Comparison of ENCODE assay signal across 8 cellular contexts in the genomic region with DNA sequence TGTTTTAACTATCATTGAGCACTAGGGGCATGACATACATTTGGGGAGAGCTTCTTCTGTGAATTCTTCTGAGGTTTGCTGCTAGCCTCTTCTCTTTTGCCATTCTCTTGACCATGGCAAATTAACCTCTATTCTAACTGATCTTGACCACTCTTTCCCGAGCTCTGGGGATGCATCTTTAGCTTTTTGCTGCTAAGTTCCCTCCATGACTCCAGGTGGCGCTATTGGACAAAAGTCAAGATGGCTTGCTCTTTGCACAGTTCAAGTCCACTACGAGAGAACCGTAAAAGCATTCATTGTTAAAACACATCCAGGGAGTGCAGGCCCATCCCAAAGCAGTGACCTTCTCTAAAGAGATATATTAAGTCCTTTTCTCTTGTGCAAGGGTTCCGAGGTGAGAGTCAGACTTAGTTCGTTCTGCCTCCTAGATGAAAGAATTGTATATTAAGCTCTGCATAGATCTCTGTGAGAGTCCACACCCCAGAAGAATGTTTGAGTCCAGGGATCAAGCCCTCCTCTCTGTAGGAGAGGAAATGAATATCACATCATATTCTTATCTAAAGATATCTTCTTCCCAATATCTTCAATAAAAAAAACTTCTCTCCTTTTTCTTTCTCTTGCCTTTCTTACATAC.
DNase-seq lines count a peak whose midpoint lies in the region; ATAC-seq lines count a peak whose summit lies in the region.

No MANE protein-coding gene starts in this region.

- ATAC-seq in HG03159 (IDR thresholded peaks at IDR 0.05; ENCODE audit: unreplicated experiment) (peak; percentile 61), GM19023 (IDR thresholded peaks at IDR 0.05; ENCODE audit: unreplicated experiment) (no peak)

- in situ Hi-C loops in G401 (cut with HindIII; ENCODE audit: low sequenced_read_pairs) = no loop called here

- DNase-seq in G401 (ENCODE audit: low spot score) (peak; percentile 67), NCI-H345 treated with DMSO at 0.1 percent for 48 hours (lab: John Stamatoyannopoulos, UW; ENCODE audit: unreplicated experiment) (peak; percentile 41), amygdala (lab: John Stamatoyannopoulos, UW) (peak in 33 of 56 donors; percentile 0 to 77 (median 15)), kidney glomerular epithelial cell (lab: John Stamatoyannopoulos, UW) (peak; percentile 75), T-helper 9 cell (no peak), GM19240 (ENCODE audit: insufficient read length, low spot score) (no peak)

Comparison
In these comparisons a context has a peak if more than half of its experiments do, and no peak if none do; other contexts are left out.
1. DNase-seq: peak in G401 (single experiment), NCI-H345 treated with DMSO at 0.1 percent for 48 hours (single experiment), amygdala (33 of 56) and kidney glomerular epithelial cell (single experiment); none in T-helper 9 cell (single experiment) and GM19240 (single experiment).